In the genomic region with DNA sequence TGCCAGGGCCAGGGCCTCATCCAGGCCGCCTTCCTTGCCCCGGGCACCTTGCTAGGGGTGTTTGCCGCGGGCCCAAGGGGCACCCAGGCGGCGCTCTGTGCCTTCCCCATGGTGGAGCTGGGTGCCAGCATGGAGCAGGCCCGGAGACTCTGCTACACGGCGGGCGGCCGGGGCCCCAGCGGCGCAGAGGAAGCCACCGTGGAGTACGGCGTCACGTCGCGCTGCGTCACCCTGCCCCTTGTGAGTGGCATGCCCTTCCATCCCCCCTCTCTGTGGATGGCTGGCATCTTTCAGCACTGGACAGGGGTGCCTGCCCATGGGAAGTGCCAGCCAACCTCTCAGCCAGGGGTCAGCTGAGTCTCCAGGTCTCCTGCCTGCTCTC, we compare ENCODE assay signal across 22 cellular contexts. TPM values are rescaled to one million over a fixed set of nuclear protein-coding genes. Genes with fewer than 3 reads are reported as not detected.
A peak's percentile ranks its signal among the peaks of the same experiment; 100 is the strongest.
DNase-seq lines count a peak whose midpoint lies in the region; ATAC-seq lines count a peak whose summit lies in the region.
"Had no signal": no experiment of that assay in that cellular context is flagged by ENCODE, and none has a peak within 500 bp of the region (broad histone marks: within the 10 kb centered on the region; RNA-seq: fewer than 3 reads in every experiment).

No MANE protein-coding gene starts in this region.

- H3K36me3 Mint-ChIP-seq in activated CD8-positive, alpha-beta memory T cell treated with anti-CD3 and anti-CD28 coated beads, Interleukin-2, amount 10 ng/mL, durations not matched to agents 7 days and 5 days, result no peaks in the 10 kb centered on the region
- H3K36me3 Mint-ChIP-seq in activated CD4-positive, alpha-beta memory T cell treated with anti-CD3 and anti-CD28 coated beads for 36 hours, result no peaks in the 10 kb centered on the region

- H3K4me3 Mint-ChIP-seq in activated CD8-positive, alpha-beta memory T cell treated with anti-CD3 and anti-CD28 coated beads, Interleukin-2, amount 10 ng/mL, durations not matched to agents 7 days and 5 days, result no peak overlapping the region
- H3K4me3 Mint-ChIP-seq in activated CD4-positive, alpha-beta memory T cell treated with anti-CD3 and anti-CD28 coated beads for 36 hours, result no peak overlapping the region
- H3K4me3 Mint-ChIP-seq: CD4-positive, alpha-beta T cell had no signal

- H3K27ac ChIP-seq in KOPT-K1 (ENCODE audit: low read depth, low read length, poor library complexity, severe bottlenecking) (peak overlapping the region; percentile 5), layer of hippocampus (ENCODE audit: low read depth, low read length) (peak overlapping the region; percentile 95), temporal lobe (ENCODE audit: low read depth, low read length) (peak overlapping the region; percentile 99)
- H3K27ac ChIP-seq: HL-60, Peyer's patch had no signal

- ATAC-seq in activated CD8-positive, alpha-beta memory T cell treated with anti-CD3 and anti-CD28 coated beads, Interleukin-2, amount 10 ng/mL, durations not matched to agents 7 days and 5 days, result no peak

- no peak overlapping the region for H3K27ac Mint-ChIP-seq in activated CD8-positive, alpha-beta memory T cell treated with anti-CD3 and anti-CD28 coated beads, Interleukin-2, amount 10 ng/mL, durations not matched to agents 7 days and 5 days
- no peak overlapping the region for H3K27ac Mint-ChIP-seq in activated CD4-positive, alpha-beta memory T cell treated with anti-CD3 and anti-CD28 coated beads for 36 hours
- H3K27ac Mint-ChIP-seq: CD4-positive, alpha-beta T cell had no signal

- POLR2A ChIA-PET in activated CD4-positive, alpha-beta memory T cell treated with anti-CD3 and anti-CD28 coated beads for 36 hours (lab: Charles Lee), result no interaction called here

- peak; percentile 20 for DNase-seq in activated CD8-positive, alpha-beta memory T cell treated with anti-CD3 and anti-CD28 coated beads, Interleukin-2, amount 50 U/mL, for 48 hours
- DNase-seq in activated CD8-positive, alpha-beta memory T cell treated with anti-CD3 and anti-CD28 coated beads, Interleukin-2, amount 10 ng/mL, durations not matched to agents 7 days and 5 days, result no peak
- DNase-seq in GM19238 (ENCODE audit: insufficient read length, low spot score) (no peak), activated gamma-delta T cell (lab: John Stamatoyannopoulos, UW) (no peak)
- DNase-seq in activated CD4-positive, alpha-beta memory T cell treated with anti-CD3 and anti-CD28 coated beads for 36 hours, result no peak
- DNase-seq: AML-193, DND-41, GDM1, GOT3, KG1, MG63, NCI-H1105, NCI-H187, NCI-H2171 treated with DMSO at 0.1 percent for 48 hours, NCI-H510A had no signal

- CTCF ChIA-PET in activated CD8-positive, alpha-beta memory T cell treated with anti-CD3 and anti-CD28 coated beads, Interleukin-2, amount 10 ng/mL, durations not matched to agents 7 days and 5 days (lab: Charles Lee), result interaction anchor here (1.3 to 1.6 kb wide), 2 partner anchors 27 to 159 kb away, joined by 3 read pairs; a partner anchor contains a TSS
- CTCF ChIA-PET in activated CD4-positive, alpha-beta memory T cell treated with anti-CD3 and anti-CD28 coated beads for 36 hours (lab: Charles Lee), result interaction anchor here (1.3 kb wide), 1 partner anchor 179 kb away, joined by 4 read pairs; no protein-coding TSS in a partner anchor

- H3K9me3 ChIP-seq in KOPT-K1 (ENCODE audit: insufficient read depth, low read length, poor library complexity, severe bottlenecking), result no peaks in the 10 kb centered on the region
- H3K9me3 ChIP-seq: MG63, Peyer's patch had no signal

- intact Hi-C loops in activated CD4-positive, alpha-beta memory T cell treated with anti-CD3 and anti-CD28 coated beads for 36 hours (cut with micrococcal nuclease), result no loop called here

- H3K4me1 Mint-ChIP-seq in activated CD8-positive, alpha-beta memory T cell treated with anti-CD3 and anti-CD28 coated beads, Interleukin-2, amount 10 ng/mL, durations not matched to agents 7 days and 5 days, result peaks cover 5% of the 10 kb centered on the region
- peaks cover 9% of the 10 kb centered on the region for H3K4me1 Mint-ChIP-seq in activated CD4-positive, alpha-beta memory T cell treated with anti-CD3 and anti-CD28 coated beads for 36 hours (ENCODE audit: low read depth)

- H3K27me3 ChIP-seq in layer of hippocampus (ENCODE audit: control insufficient read depth, insufficient read depth, low read length), result no peaks in the 10 kb centered on the region
- H3K27me3 ChIP-seq: MG63, Peyer's patch had no signal

- no peaks in the 10 kb centered on the region for H3K27me3 Mint-ChIP-seq in activated CD8-positive, alpha-beta memory T cell treated with anti-CD3 and anti-CD28 coated beads, Interleukin-2, amount 10 ng/mL, durations not matched to agents 7 days and 5 days
- no peaks in the 10 kb centered on the region for H3K27me3 Mint-ChIP-seq in activated CD4-positive, alpha-beta memory T cell treated with anti-CD3 and anti-CD28 coated beads for 36 hours
- H3K27me3 Mint-ChIP-seq: CD4-positive, alpha-beta T cell had no signal

- H3K36me3 ChIP-seq in KOPT-K1 (ENCODE audit: insufficient read depth, low read length), result no peaks in the 10 kb centered on the region
- H3K36me3 ChIP-seq: MG63, Peyer's patch had no signal

- no peaks in the 10 kb centered on the region for H3K9me3 Mint-ChIP-seq in activated CD8-positive, alpha-beta memory T cell treated with anti-CD3 and anti-CD28 coated beads, Interleukin-2, amount 10 ng/mL, durations not matched to agents 7 days and 5 days (ENCODE audit: low read depth)
- H3K9me3 Mint-ChIP-seq in activated CD4-positive, alpha-beta memory T cell treated with anti-CD3 and anti-CD28 coated beads for 36 hours, result no peaks in the 10 kb centered on the region
- H3K9me3 Mint-ChIP-seq: CD4-positive, alpha-beta T cell had no signal

RNA-seq across cellular contexts. Expression of a gene that starts 3.6 kb away (rescaled TPM):
- under 1 TPM; 0.42 to 0.50 TPM for total RNA-seq in activated CD8-positive, alpha-beta memory T cell treated with anti-CD3 and anti-CD28 coated beads, Interleukin-2, amount 10 ng/mL, durations not matched to agents 7 days and 5 days
- 2.2 TPM for total RNA-seq in temporal lobe
- under 1 TPM; 0.29 to 0.69 TPM for total RNA-seq in activated CD4-positive, alpha-beta memory T cell treated with anti-CD3 and anti-CD28 coated beads for 36 hours
- total RNA-seq: A673; CD4-positive, alpha-beta T cell had no signal

RNA-seq across cellular contexts. Expression of a gene that starts 13.2 kb away (rescaled TPM):
- not detected for total RNA-seq in activated CD8-positive, alpha-beta memory T cell treated with anti-CD3 and anti-CD28 coated beads, Interleukin-2, amount 10 ng/mL, durations not matched to agents 7 days and 5 days
- total RNA-seq in temporal lobe, result 0.25 TPM
- not detected for total RNA-seq in activated CD4-positive, alpha-beta memory T cell treated with anti-CD3 and anti-CD28 coated beads for 36 hours
- total RNA-seq: A673; CD4-positive, alpha-beta T cell had no signal

RNA-seq across cellular contexts. Expression of a gene that starts 26.5 kb away (rescaled TPM):
- total RNA-seq in activated CD8-positive, alpha-beta memory T cell treated with anti-CD3 and anti-CD28 coated beads, Interleukin-2, amount 10 ng/mL, durations not matched to agents 7 days and 5 days, result 10 to 100 TPM; 69.4 to 72.0 TPM
- total RNA-seq in temporal lobe, result 52.1 TPM
- 10 to 100 TPM; 45.9 to 51.5 TPM for total RNA-seq in activated CD4-positive, alpha-beta memory T cell treated with anti-CD3 and anti-CD28 coated beads for 36 hours

RNA-seq across cellular contexts. Expression of a gene that starts 26.8 kb away (rescaled TPM):
- total RNA-seq in activated CD8-positive, alpha-beta memory T cell treated with anti-CD3 and anti-CD28 coated beads, Interleukin-2, amount 10 ng/mL, durations not matched to agents 7 days and 5 days, result 100 to 1,000 TPM; 190 to 191 TPM
- total RNA-seq in temporal lobe, result 50.2 TPM
- 100 to 1,000 TPM; 194 to 203 TPM for total RNA-seq in activated CD4-positive, alpha-beta memory T cell treated with anti-CD3 and anti-CD28 coated beads for 36 hours

RNA-seq across cellular contexts. Expression of a gene that starts 43.0 kb away (rescaled TPM):
- 10 to 100 TPM; 10.7 to 18.3 TPM for total RNA-seq in activated CD8-positive, alpha-beta memory T cell treated with anti-CD3 and anti-CD28 coated beads, Interleukin-2, amount 10 ng/mL, durations not matched to agents 7 days and 5 days
- 3.4 TPM for total RNA-seq in temporal lobe
- total RNA-seq in activated CD4-positive, alpha-beta memory T cell treated with anti-CD3 and anti-CD28 coated beads for 36 hours, result 1 to 10 TPM; 4.8 TPM

Comparison
In these comparisons a context has a peak if more than half of its experiments do, and no peak if none do; other contexts are left out.
1. H3K27ac ChIP-seq: peak in every context shown above with its lines; median percentile 99 in temporal lobe; 95 in layer of hippocampus; 5 in KOPT-K1.